In genomic region chr20:44643154-44643519, GRCh38 we compare ENCODE assay signal across 1 cellular context.
TF ChIP-seq lines count a peak whose summit lies in the region.

No MANE protein-coding gene starts in this region.

TF ChIP-seq in GM23338, 12 proteins besides CTCF, POLR2A, EP300 and RAD21:
- TF ChIP-seq, protein P1, sequence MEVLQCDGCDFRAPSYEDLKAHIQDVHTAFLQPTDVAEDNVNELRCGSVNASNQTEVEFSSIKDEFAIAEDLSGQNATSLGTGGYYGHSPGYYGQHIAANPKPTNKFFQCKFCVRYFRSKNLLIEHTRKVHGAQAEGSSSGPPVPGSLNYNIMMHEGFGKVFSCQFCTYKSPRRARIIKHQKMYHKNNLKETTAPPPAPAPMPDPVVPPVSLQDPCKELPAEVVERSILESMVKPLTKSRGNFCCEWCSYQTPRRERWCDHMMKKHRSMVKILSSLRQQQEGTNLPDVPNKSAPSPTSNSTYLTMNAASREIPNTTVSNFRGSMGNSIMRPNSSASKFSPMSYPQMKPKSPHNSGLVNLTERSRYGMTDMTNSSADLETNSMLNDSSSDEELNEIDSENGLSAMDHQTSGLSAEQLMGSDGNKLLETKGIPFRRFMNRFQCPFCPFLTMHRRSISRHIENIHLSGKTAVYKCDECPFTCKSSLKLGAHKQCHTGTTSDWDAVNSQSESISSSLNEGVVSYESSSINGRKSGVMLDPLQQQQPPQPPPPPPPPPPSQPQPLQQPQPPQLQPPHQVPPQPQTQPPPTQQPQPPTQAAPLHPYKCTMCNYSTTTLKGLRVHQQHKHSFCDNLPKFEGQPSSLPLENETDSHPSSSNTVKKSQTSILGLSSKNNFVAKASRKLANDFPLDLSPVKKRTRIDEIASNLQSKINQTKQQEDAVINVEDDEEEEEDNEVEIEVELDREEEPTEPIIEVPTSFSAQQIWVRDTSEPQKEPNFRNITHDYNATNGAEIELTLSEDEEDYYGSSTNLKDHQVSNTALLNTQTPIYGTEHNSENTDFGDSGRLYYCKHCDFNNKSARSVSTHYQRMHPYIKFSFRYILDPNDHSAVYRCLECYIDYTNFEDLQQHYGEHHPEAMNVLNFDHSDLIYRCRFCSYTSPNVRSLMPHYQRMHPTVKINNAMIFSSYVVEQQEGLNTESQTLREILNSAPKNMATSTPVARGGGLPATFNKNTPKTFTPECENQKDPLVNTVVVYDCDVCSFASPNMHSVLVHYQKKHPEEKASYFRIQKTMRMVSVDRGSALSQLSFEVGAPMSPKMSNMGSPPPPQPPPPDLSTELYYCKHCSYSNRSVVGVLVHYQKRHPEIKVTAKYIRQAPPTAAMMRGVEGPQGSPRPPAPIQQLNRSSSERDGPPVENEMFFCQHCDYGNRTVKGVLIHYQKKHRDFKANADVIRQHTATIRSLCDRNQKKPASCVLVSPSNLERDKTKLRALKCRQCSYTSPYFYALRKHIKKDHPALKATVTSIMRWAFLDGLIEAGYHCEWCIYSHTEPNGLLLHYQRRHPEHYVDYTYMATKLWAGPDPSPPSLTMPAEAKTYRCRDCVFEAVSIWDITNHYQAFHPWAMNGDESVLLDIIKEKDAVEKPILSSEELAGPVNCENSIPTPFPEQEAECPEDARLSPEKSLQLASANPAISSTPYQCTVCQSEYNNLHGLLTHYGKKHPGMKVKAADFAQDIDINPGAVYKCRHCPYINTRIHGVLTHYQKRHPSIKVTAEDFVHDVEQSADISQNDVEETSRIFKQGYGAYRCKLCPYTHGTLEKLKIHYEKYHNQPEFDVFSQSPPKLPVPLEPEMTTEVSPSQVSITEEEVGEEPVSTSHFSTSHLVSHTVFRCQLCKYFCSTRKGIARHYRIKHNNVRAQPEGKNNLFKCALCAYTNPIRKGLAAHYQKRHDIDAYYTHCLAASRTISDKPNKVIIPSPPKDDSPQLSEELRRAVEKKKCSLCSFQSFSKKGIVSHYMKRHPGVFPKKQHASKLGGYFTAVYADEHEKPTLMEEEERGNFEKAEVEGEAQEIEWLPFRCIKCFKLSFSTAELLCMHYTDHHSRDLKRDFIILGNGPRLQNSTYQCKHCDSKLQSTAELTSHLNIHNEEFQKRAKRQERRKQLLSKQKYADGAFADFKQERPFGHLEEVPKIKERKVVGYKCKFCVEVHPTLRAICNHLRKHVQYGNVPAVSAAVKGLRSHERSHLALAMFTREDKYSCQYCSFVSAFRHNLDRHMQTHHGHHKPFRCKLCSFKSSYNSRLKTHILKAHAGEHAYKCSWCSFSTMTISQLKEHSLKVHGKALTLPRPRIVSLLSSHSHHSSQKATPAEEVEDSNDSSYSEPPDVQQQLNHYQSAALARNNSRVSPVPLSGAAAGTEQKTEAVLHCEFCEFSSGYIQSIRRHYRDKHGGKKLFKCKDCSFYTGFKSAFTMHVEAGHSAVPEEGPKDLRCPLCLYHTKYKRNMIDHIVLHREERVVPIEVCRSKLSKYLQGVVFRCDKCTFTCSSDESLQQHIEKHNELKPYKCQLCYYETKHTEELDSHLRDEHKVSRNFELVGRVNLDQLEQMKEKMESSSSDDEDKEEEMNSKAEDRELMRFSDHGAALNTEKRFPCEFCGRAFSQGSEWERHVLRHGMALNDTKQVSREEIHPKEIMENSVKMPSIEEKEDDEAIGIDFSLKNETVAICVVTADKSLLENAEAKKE (CRISPR knock-in tag; IDR thresholded peaks at IDR 0.05) = no peak
- TF ChIP-seq POLR2AphosphoS5 (IDR thresholded peaks at IDR 0.05; ENCODE audit: low read depth) (no peak), STAT1 (IDR thresholded peaks at IDR 0.05; ENCODE audit: unreplicated experiment) (no peak), EZH2 (IDR thresholded peaks at IDR 0.05; ENCODE audit: low read depth, unreplicated experiment) (no peak), JUNB (IDR thresholded peaks at IDR 0.05; ENCODE audit: unreplicated experiment) (no peak), ZNF114 (CRISPR knock-in tag; IDR thresholded peaks at IDR 0.05) (no peak), ETS1 (IDR thresholded peaks at IDR 0.05) (no peak), EZH2phosphoT487 (IDR thresholded peaks at IDR 0.05; ENCODE audit: unreplicated experiment) (no peak), CREB1 (CRISPR knock-in tag; IDR thresholded peaks at IDR 0.05; ENCODE audit: low read depth) (no peak), ZNF331 (CRISPR knock-in tag; IDR thresholded peaks at IDR 0.05; ENCODE audit: low read depth) (no peak), NANOG (IDR thresholded peaks at IDR 0.05; ENCODE audit: borderline replicate concordance) (no peak), REST (IDR thresholded peaks at IDR 0.05; ENCODE audit: unreplicated experiment) (no peak)
